In genomic region chr19:37997911-37998344, GRCh38 we compare ENCODE assay signal across 12 cellular contexts.
DNase-seq lines count a peak whose midpoint lies in the region; ATAC-seq and TF ChIP-seq lines count a peak whose summit lies in the region.
"Had no signal": no experiment of that assay in that cellular context is flagged by ENCODE, and none has a peak within 500 bp of the region (broad histone marks: within the 10 kb centered on the region; RNA-seq: fewer than 3 reads in every experiment).

No MANE protein-coding gene starts in this region.

- H3K4me1 ChIP-seq in Panc1 (ENCODE audit: control insufficient read depth, insufficient read depth, low read length) (peaks cover 8% of the 10 kb centered on the region), fibroblast of lung (ENCODE audit: control insufficient read depth, extremely low read depth, insufficient read depth, low read length) (peaks cover 11% of the 10 kb centered on the region)
- H3K4me1 ChIP-seq: parathyroid adenoma had no signal

- no peaks in the 10 kb centered on the region for H3K36me3 Mint-ChIP-seq in activated CD4-positive, alpha-beta T cell treated with anti-CD3 and anti-CD28 coated beads, Interleukin-2, amount 10 ng/mL, durations not matched to agents 24 days and 14 days (ENCODE audit: low read depth)

- H3K4me2 ChIP-seq in fibroblast of lung (ENCODE audit: extremely low read depth, insufficient read depth, low read length) = no peak overlapping the region

- in situ Hi-C loops in Panc1 (cut with HindIII; ENCODE audit: low pct_unique_long_range_greater_than_20kb, low sequenced_read_pairs) = loop anchor here (5.0 kb wide), 1 partner anchor 64 kb away; no protein-coding TSS in a partner anchor

- H3K4me3 ChIP-seq in Panc1 (ENCODE audit: low read depth in 2 of 2, low read length in 2 of 2) = no peak overlapping the region
- no peak overlapping the region for H3K4me3 ChIP-seq in fibroblast of lung (replicated peaks in 1 of 4; ENCODE audit: control extremely low read depth in 1 of 4, insufficient read depth in 1 of 4, low read depth in 3 of 4, low read length in 4 of 4)

- no peaks in the 10 kb centered on the region for H3K79me2 ChIP-seq in fibroblast of lung (ENCODE audit: control insufficient read depth, insufficient read depth, low read length)

- CTCF ChIA-PET in Panc1 (lab: Charles Lee) = no interaction called here

- H3K9me3 Mint-ChIP-seq in activated CD4-positive, alpha-beta T cell treated with anti-CD3 and anti-CD28 coated beads, Interleukin-2, amount 10 ng/mL, durations not matched to agents 24 days and 14 days = no peaks in the 10 kb centered on the region

- H3K27ac ChIP-seq in Panc1 (ENCODE audit: low read length) (peak overlapping the region; percentile 9; the same call in 1 of the 2 replicates), fibroblast of lung (ENCODE audit: insufficient read depth, low read length) (peak overlapping the region; percentile 91)
- H3K27ac ChIP-seq: parathyroid adenoma, VCaP had no signal

- ATAC-seq in Panc1 (peak; percentile 78), GM21723 (IDR thresholded peaks at IDR 0.05; ENCODE audit: unreplicated experiment) (no peak)

- no peak overlapping the region for H3K4me3 Mint-ChIP-seq in activated CD4-positive, alpha-beta T cell treated with anti-CD3 and anti-CD28 coated beads, Interleukin-2, amount 10 ng/mL, durations not matched to agents 24 days and 14 days

- POLR2A ChIA-PET in Panc1 (lab: Charles Lee) = interaction anchor here (0.7 kb wide), 1 partner anchor 32 kb away, joined by 5 read pairs; no protein-coding TSS in a partner anchor

- H3K27ac Mint-ChIP-seq in activated CD4-positive, alpha-beta T cell treated with anti-CD3 and anti-CD28 coated beads, Interleukin-2, amount 10 ng/mL, durations not matched to agents 24 days and 14 days = no peak overlapping the region

- no peak overlapping the region for H3K9ac ChIP-seq in fibroblast of lung (ENCODE audit: insufficient read depth, low read length)
- H3K9ac ChIP-seq: parathyroid adenoma had no signal

- H4K20me1 ChIP-seq in fibroblast of lung (ENCODE audit: control insufficient read depth, extremely low read depth, insufficient read depth, low read length) = no peaks in the 10 kb centered on the region

- intact Hi-C loops in activated CD4-positive, alpha-beta T cell treated with anti-CD3 and anti-CD28 coated beads, Interleukin-2, amount 10 ng/mL, durations not matched to agents 24 days and 14 days (cut with micrococcal nuclease) = no loop called here
- intact Hi-C loops in Panc1 (cut with micrococcal nuclease; ENCODE audit: unreplicated experiment) = no loop called here

- H3K36me3 ChIP-seq in Panc1 (ENCODE audit: control insufficient read depth, insufficient read depth, low read length) (no peaks in the 10 kb centered on the region), fibroblast of lung (ENCODE audit: control insufficient read depth, insufficient read depth, low read length) (no peaks in the 10 kb centered on the region)

- H2AFZ ChIP-seq in fibroblast of lung (ENCODE audit: low read length) = no peak overlapping the region
- H2AFZ ChIP-seq: parathyroid adenoma had no signal

- H3K27me3 Mint-ChIP-seq in activated CD4-positive, alpha-beta T cell treated with anti-CD3 and anti-CD28 coated beads, Interleukin-2, amount 10 ng/mL, durations not matched to agents 24 days and 14 days = no peaks in the 10 kb centered on the region

- no TSS peak for BruUV-seq in Panc1 (replicated peaks; lab: Mats Ljungman, UMichigan)

- H3K27me3 ChIP-seq in Panc1 (ENCODE audit: control insufficient read depth, insufficient read depth, low read length) = no peaks in the 10 kb centered on the region
- no peaks in the 10 kb centered on the region for H3K27me3 ChIP-seq in fibroblast of lung (ENCODE audit: control insufficient read depth, insufficient read depth, low read length)

- H3K9me3 ChIP-seq in Panc1 (ENCODE audit: control insufficient read depth, insufficient read depth, low read depth, low read length) (no peaks in the 10 kb centered on the region), fibroblast of lung (ENCODE audit: control insufficient read depth, insufficient read depth, low read depth, low read length) (no peaks in the 10 kb centered on the region)

- peaks cover 3% of the 10 kb centered on the region for H3K4me1 Mint-ChIP-seq in activated CD4-positive, alpha-beta T cell treated with anti-CD3 and anti-CD28 coated beads, Interleukin-2, amount 10 ng/mL, durations not matched to agents 24 days and 14 days

- no peak for TF ChIP-seq CTCF in Panc1 (IDR thresholded peaks at IDR 0.05)
- no peak for TF ChIP-seq CTCF in fibroblast of lung (conservative IDR thresholded peaks at IDR 0.05 in 1 of 2, IDR thresholded peaks at IDR 0.05 in 1 of 2; ENCODE audit: low read depth in 1 of 2, low read length in 2 of 2)

- DNase-seq in activated CD4-positive, alpha-beta T cell treated with anti-CD3 and anti-CD28 coated beads, Interleukin-2, amount 50 U/mL, for 48 hours = peak; percentile 11 to 22
- no peak for DNase-seq in activated CD4-positive, alpha-beta T cell treated with anti-CD3 and anti-CD28 coated beads, Interleukin-2, amount 10 ng/mL, durations not matched to agents 24 days and 14 days
- DNase-seq in Panc1 (ENCODE audit: low read depth, low spot score) = peak; percentile 90
- DNase-seq in fibroblast of lung (ENCODE audit: low read depth in 2 of 2) = peak; percentile 86 to 98
- peak in 2 of 3 experiments; percentile 12 to 19 for DNase-seq in stimulated activated CD4-positive, alpha-beta T cell treated with anti-CD3 and anti-CD28 coated beads, TNF-alpha, amount 100 ng/mL, for 24 hours (ENCODE audit: low read depth in 3 of 3)
- no peak for DNase-seq in NCI-H1105 treated with DMSO at 0.1 percent for 48 hours (lab: John Stamatoyannopoulos, UW)
- no peak for DNase-seq in NCI-H146 (lab: John Stamatoyannopoulos, UW)
- DNase-seq: effector memory CD4-positive, alpha-beta T cell; NCI-H1417 had no signal

Comparison
In these comparisons a context has a peak if more than half of its experiments do, and no peak if none do; other contexts are left out.
1. DNase-seq: peak in activated CD4-positive, alpha-beta T cell treated with anti-CD3 and anti-CD28 coated beads, Interleukin-2, amount 50 U/mL, for 48 hours (2 of 2), Panc1 (single experiment), fibroblast of lung (2 of 2) and stimulated activated CD4-positive, alpha-beta T cell treated with anti-CD3 and anti-CD28 coated beads, TNF-alpha, amount 100 ng/mL, for 24 hours (2 of 3); none in activated CD4-positive, alpha-beta T cell treated with anti-CD3 and anti-CD28 coated beads, Interleukin-2, amount 10 ng/mL, durations not matched to agents 24 days and 14 days (single experiment), NCI-H1105 treated with DMSO at 0.1 percent for 48 hours (single experiment) and NCI-H146 (single experiment).